Comparison of ENCODE assay signal across 13 cellular contexts in genomic region chr2:234974501-234975385, GRCh38. TPM values are rescaled to one million over a fixed set of nuclear protein-coding genes. Genes with fewer than 3 reads are reported as not detected.
A peak's percentile ranks its signal among the peaks of the same experiment; 100 is the strongest.
DNase-seq lines count a peak whose midpoint lies in the region; ATAC-seq and TF ChIP-seq lines count a peak whose summit lies in the region.
"Had no signal": no experiment of that assay in that cellular context is flagged by ENCODE, and none has a peak within 500 bp of the region (broad histone marks: within the 10 kb centered on the region; RNA-seq: fewer than 3 reads in every experiment).

No MANE protein-coding gene starts in this region.

- H3K4me1 ChIP-seq in heart left ventricle (peaks cover 0 to 56% (median 29%) of the 10 kb centered on the region in 12 donors), prostate gland (replicated peaks) (peaks cover 18% of the 10 kb centered on the region)
- H3K4me1 ChIP-seq: Caco-2 had no signal

- H3K27ac ChIP-seq in C4-2B = peak overlapping the region; percentile 62
- H3K27ac ChIP-seq in heart left ventricle = no peak overlapping the region
- peak overlapping the region; percentile 62 to 77 for H3K27ac ChIP-seq in prostate gland
- H3K27ac ChIP-seq: esophagus squamous epithelium had no signal

- intact Hi-C loops in heart left ventricle (cut with DNase I) (no loop called here), prostate gland (cut with DNase I) (no loop called here)

- TF ChIP-seq POLR2A in heart left ventricle (IDR thresholded peaks at IDR 0.05) (no peak), prostate gland (IDR thresholded peaks at IDR 0.05) (no peak)

- WGBS in heart left ventricle, 4 donors = 47 to 53% (median 50%) methylated on average over 24 to 30 of the region's 30 CpGs
- WGBS in prostate gland = 20% methylated on average over 29 of the region's 30 CpGs

- TF ChIP-seq CTCF in C4-2B (conservative IDR thresholded peaks at IDR 0.05) (no peak), heart left ventricle (IDR thresholded peaks at IDR 0.05) (no peak), prostate gland (IDR thresholded peaks at IDR 0.05) (no peak), GM13977 (IDR thresholded peaks at IDR 0.05; ENCODE audit: extremely low read depth, insufficient read depth, missing control alignments) (no peak)

- DNase-seq in T1000 (lab: John Stamatoyannopoulos, UW) = peak; percentile 16
- DNase-seq in heart left ventricle = no peak
- DNase-seq in prostate gland (ENCODE audit: low spot score) = peak; percentile 63
- no peak for DNase-seq in GM13977 (ENCODE audit: low spot score)
- no peak for DNase-seq in superior temporal gyrus (ENCODE audit: extremely low spot score)
- no peak for DNase-seq in SHP77 treated with DMSO at 0.1 percent for 48 hours (lab: John Stamatoyannopoulos, UW)
- DNase-seq: activated effector memory CD4-positive, alpha-beta T cell treated with anti-CD3 and anti-CD28 coated beads, Interleukin-2, amount 50 U/mL, for 16 hours; Caco-2; esophagus squamous epithelium; KBM-7; naive thymus-derived CD4-positive, alpha-beta T cell had no signal

- H3K36me3 ChIP-seq in heart left ventricle = no peaks in the 10 kb centered on the region
- H3K36me3 ChIP-seq in prostate gland = no peaks in the 10 kb centered on the region
- H3K36me3 ChIP-seq: esophagus squamous epithelium had no signal

- peaks cover 0 to 2% (median 0%) of the 10 kb centered on the region in 12 donors for H3K9me3 ChIP-seq in heart left ventricle
- H3K9me3 ChIP-seq in prostate gland = no peaks in the 10 kb centered on the region
- H3K9me3 ChIP-seq: esophagus squamous epithelium had no signal

- in situ Hi-C loops in GM13977 (cut with MboI; ENCODE audit: low pct_unique_long_range_greater_than_20kb, low sequenced_read_pairs, unreplicated experiment) = no loop called here

- H3K4me3 ChIP-seq in heart left ventricle = no peak overlapping the region
- no peak overlapping the region for H3K4me3 ChIP-seq in prostate gland
- H3K4me3 ChIP-seq: esophagus squamous epithelium had no signal

- H3K27me3 ChIP-seq in heart left ventricle = no peaks in the 10 kb centered on the region
- H3K27me3 ChIP-seq in prostate gland (replicated peaks; ENCODE audit: insufficient read depth) = no peaks in the 10 kb centered on the region
- H3K27me3 ChIP-seq: esophagus squamous epithelium had no signal

- ATAC-seq in heart left ventricle (peak in 3 of 4 donors; percentile 39 to 68 (median 63)), HG03196 (IDR thresholded peaks at IDR 0.05; ENCODE audit: unreplicated experiment) (no peak)
- ATAC-seq: naive thymus-derived CD4-positive, alpha-beta T cell had no signal

RNA-seq across cellular contexts. Expression of gene SH3BP4, which starts 22.9 kb away (rescaled TPM):
- 10 to 100 TPM in 7 of 9 donors, 1 to 10 TPM in 2; 8.5 to 33.5 (median 12.4) TPM for total RNA-seq in heart left ventricle
- 10 to 100 TPM in 1 of 2 donors, 1 to 10 TPM in 1; 5.4 to 25.2 TPM for polyA plus RNA-seq in heart left ventricle
- total RNA-seq in prostate gland = 100 to 1,000 TPM in 1 of 2 donors, 10 to 100 TPM in 1; 86.7 to 134 TPM
- polyA plus RNA-seq: naive thymus-derived CD4-positive, alpha-beta T cell had no signal

Comparison
In these comparisons a context has a peak if more than half of its experiments do, and no peak if none do; other contexts are left out.
1. H3K27ac ChIP-seq: peak in C4-2B (single experiment) and prostate gland (2 of 2); none in heart left ventricle (0 of 12).
2. DNase-seq: peak in T1000 (single experiment) and prostate gland (single experiment); none in heart left ventricle (0 of 5), GM13977 (single experiment), superior temporal gyrus (single experiment) and SHP77 treated with DMSO at 0.1 percent for 48 hours (single experiment).